ENCODE assay signal across 1 cellular context in genomic region chr1:205250699-205251098, GRCh38.
TF ChIP-seq lines count a peak whose summit lies in the region.

No MANE protein-coding gene starts in this region.

TF ChIP-seq in H1, 55 proteins besides CTCF, POLR2A, EP300 and RAD21 (continued from another document):
- TF ChIP-seq ATF3 (IDR thresholded peaks at IDR 0.05; ENCODE audit: insufficient read depth, low read depth, low read length) (no peak), SP1 (IDR thresholded peaks at IDR 0.05; ENCODE audit: low read depth, low read length) (no peak), RNF2 (IDR thresholded peaks at IDR 0.05; ENCODE audit: borderline replicate concordance, low read depth, low read length, missing control alignments, poor library complexity, severe bottlenecking) (no peak), JUN (IDR thresholded peaks at IDR 0.05; ENCODE audit: low read depth, low read length) (no peak), NANOG (IDR thresholded peaks at IDR 0.05; ENCODE audit: insufficient read depth, low read depth, low read length, poor library complexity, severe bottlenecking) (no peak), KDM5A (IDR thresholded peaks at IDR 0.05; ENCODE audit: low read length) (no peak), HDAC2 (IDR thresholded peaks at IDR 0.05; ENCODE audit: borderline replicate concordance in 1 of 2, low read depth in 2 of 2, low read length in 2 of 2) (no peak), ZNF274 (IDR thresholded peaks at IDR 0.05; ENCODE audit: borderline replicate concordance, extremely low read depth, low read length) (no peak), TEAD4 (IDR thresholded peaks at IDR 0.05; ENCODE audit: low read depth, low read length) (no peak), TBP (IDR thresholded peaks at IDR 0.05; ENCODE audit: low read depth, low read length) (no peak), CEBPB (IDR thresholded peaks at IDR 0.05; ENCODE audit: low read depth, low read length) (no peak), CHD2 (IDR thresholded peaks at IDR 0.05; ENCODE audit: low read length) (no peak), SP2 (IDR thresholded peaks at IDR 0.05; ENCODE audit: low read length) (no peak), PHF8 (conservative IDR thresholded peaks at IDR 0.05; ENCODE audit: low read depth, low read length) (no peak), JUND (IDR thresholded peaks at IDR 0.05; ENCODE audit: low read length) (no peak), MAX (IDR thresholded peaks at IDR 0.05) (no peak), BRCA1 (IDR thresholded peaks at IDR 0.05; ENCODE audit: low read depth, low read length) (no peak), SIRT6 (IDR thresholded peaks at IDR 0.05; ENCODE audit: low read length) (no peak)
